9 cellular contexts compared by ENCODE assay signal in the genomic region with DNA sequence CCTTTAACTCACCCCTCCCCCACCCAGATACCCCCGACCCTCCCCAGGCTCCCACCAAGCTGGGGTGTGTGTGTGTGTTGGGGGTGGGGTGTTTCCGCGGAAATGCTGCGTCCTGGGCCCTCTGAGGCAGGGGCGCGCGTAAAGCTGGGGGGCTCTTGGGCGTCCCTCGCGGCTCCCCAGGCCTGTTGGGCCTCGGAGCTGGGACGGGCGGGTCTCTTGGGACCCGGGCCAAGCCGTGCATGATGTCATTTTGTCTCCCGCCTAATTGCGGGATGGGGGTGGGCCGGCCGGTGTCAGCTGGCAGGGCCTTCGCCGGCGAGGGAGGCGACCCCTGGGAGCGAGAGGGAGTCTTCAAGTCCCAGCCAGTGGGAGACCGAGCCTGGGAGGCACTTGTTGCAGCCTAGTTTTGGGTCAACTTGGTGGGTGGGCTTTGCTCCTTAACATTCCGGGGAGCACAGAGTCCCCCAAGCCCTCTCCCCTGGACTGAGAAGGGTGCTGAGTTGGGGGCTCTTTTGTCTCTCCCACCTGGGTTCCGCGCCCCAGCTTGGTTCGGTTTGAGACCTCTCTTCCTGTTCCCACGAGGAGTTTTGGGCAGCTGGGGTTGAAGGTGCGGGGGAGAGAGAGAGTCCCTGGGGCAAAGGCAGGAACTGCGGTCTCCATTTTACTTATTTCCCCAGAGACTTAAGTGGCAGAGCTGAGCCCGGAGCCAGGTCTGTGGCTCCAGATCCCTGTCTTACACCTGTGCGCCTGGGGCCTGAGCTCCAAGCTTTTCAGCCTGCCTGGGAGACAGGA. TPM values are rescaled to one million over a fixed set of nuclear protein-coding genes. Genes with fewer than 3 reads are reported as not detected.
DNase-seq lines count a peak whose midpoint lies in the region; ATAC-seq and TF ChIP-seq lines count a peak whose summit lies in the region.
"Had no signal": no experiment of that assay in that cellular context is flagged by ENCODE, and none has a peak within 500 bp of the region (broad histone marks: within the 10 kb centered on the region; RNA-seq: fewer than 3 reads in every experiment).

No MANE protein-coding gene starts in this region.

- peak overlapping the region; percentile 82 for H3K4me3 Mint-ChIP-seq in activated T-helper 1 cell treated with anti-CD3 and anti-CD28 coated beads, Interleukin-12 subunit alpha, Interleukin-12 subunit beta, Interleukin-2, Interleukin-4 antibody, amounts not matched to agents 30 ng/mL and 10 ng/mL and 1 ng/mL, durations not matched to agents 14 hours and 24 hours and 36 hours

- peaks cover 14% of the 10 kb centered on the region for H3K27me3 Mint-ChIP-seq in activated T-helper 1 cell treated with anti-CD3 and anti-CD28 coated beads, Interleukin-12 subunit alpha, Interleukin-12 subunit beta, Interleukin-2, Interleukin-4 antibody, amounts not matched to agents 30 ng/mL and 10 ng/mL and 1 ng/mL, durations not matched to agents 14 hours and 24 hours and 36 hours (ENCODE audit: insufficient read depth)

- peak; percentile 12 for ATAC-seq in GM21515 (IDR thresholded peaks at IDR 0.05; ENCODE audit: unreplicated experiment)
- ATAC-seq in sciatic nerve, result no peak

- in situ Hi-C loops in KBM-7 (cut with MboI; ENCODE audit: low pct_unique_long_range_greater_than_20kb, low sequenced_read_pairs), result no loop called here

- H3K36me3 Mint-ChIP-seq in activated T-helper 1 cell treated with anti-CD3 and anti-CD28 coated beads, Interleukin-12 subunit alpha, Interleukin-12 subunit beta, Interleukin-2, Interleukin-4 antibody, amounts not matched to agents 30 ng/mL and 10 ng/mL and 1 ng/mL, durations not matched to agents 14 hours and 24 hours and 36 hours (ENCODE audit: low read depth), result peaks cover 4% of the 10 kb centered on the region

- peak overlapping the region; percentile 49 for H3K4me3 ChIP-seq in kidney epithelial cell (ENCODE audit: low read depth, low read length)

- no peaks in the 10 kb centered on the region for H3K36me3 ChIP-seq in kidney epithelial cell (ENCODE audit: control insufficient read depth, insufficient read depth, low read length)

- peak; percentile 12 for DNase-seq in NCI-H2196 (lab: John Stamatoyannopoulos, UW; ENCODE audit: unreplicated experiment)
- no peak for DNase-seq in NCI-H2196 treated with DMSO at 0.1 percent for 48 hours (lab: John Stamatoyannopoulos, UW; ENCODE audit: unreplicated experiment)
- DNase-seq in KBM-7, result peak; percentile 55
- DNase-seq in activated T-helper 1 cell treated with anti-CD3 and anti-CD28 coated beads, Interleukin-12 subunit alpha, Interleukin-12 subunit beta, Interleukin-2, Interleukin-4 antibody, amounts not matched to agents 30 ng/mL and 10 ng/mL and 1 ng/mL, durations not matched to agents 14 hours and 24 hours and 36 hours (ENCODE audit: low spot score), result no peak
- no peak for DNase-seq in kidney epithelial cell (ENCODE audit: low read depth)
- DNase-seq in NCI-H226, result no peak
- DNase-seq in sciatic nerve (ENCODE audit: low spot score), result no peak

- H3K27me3 ChIP-seq in kidney epithelial cell (ENCODE audit: control insufficient read depth, insufficient read depth, low read length), result no peaks in the 10 kb centered on the region

- no peaks in the 10 kb centered on the region for H3K9me3 Mint-ChIP-seq in activated T-helper 1 cell treated with anti-CD3 and anti-CD28 coated beads, Interleukin-12 subunit alpha, Interleukin-12 subunit beta, Interleukin-2, Interleukin-4 antibody, amounts not matched to agents 30 ng/mL and 10 ng/mL and 1 ng/mL, durations not matched to agents 14 hours and 24 hours and 36 hours

- no peak for TF ChIP-seq CTCF in kidney epithelial cell (IDR thresholded peaks at IDR 0.05; ENCODE audit: insufficient read depth, low read length, poor library complexity, severe bottlenecking)

- intact Hi-C loops in activated T-helper 1 cell treated with anti-CD3 and anti-CD28 coated beads, Interleukin-12 subunit alpha, Interleukin-12 subunit beta, Interleukin-2, Interleukin-4 antibody, amounts not matched to agents 30 ng/mL and 10 ng/mL and 1 ng/mL, durations not matched to agents 14 hours and 24 hours and 36 hours (cut with micrococcal nuclease), result loop anchor here (1.0 to 10.0 kb wide), 8 partner anchors 55 to 547 kb away; partner anchors contain the start of genes IFT52, OSER1, SRSF6 and TOX2
- intact Hi-C loops in sciatic nerve (cut with DNase I), result no loop called here

- H3K27ac Mint-ChIP-seq in activated T-helper 1 cell treated with anti-CD3 and anti-CD28 coated beads, Interleukin-12 subunit alpha, Interleukin-12 subunit beta, Interleukin-2, Interleukin-4 antibody, amounts not matched to agents 30 ng/mL and 10 ng/mL and 1 ng/mL, durations not matched to agents 14 hours and 24 hours and 36 hours, result peak overlapping the region; percentile 48

- peaks cover 23% of the 10 kb centered on the region for H3K4me1 Mint-ChIP-seq in activated T-helper 1 cell treated with anti-CD3 and anti-CD28 coated beads, Interleukin-12 subunit alpha, Interleukin-12 subunit beta, Interleukin-2, Interleukin-4 antibody, amounts not matched to agents 30 ng/mL and 10 ng/mL and 1 ng/mL, durations not matched to agents 14 hours and 24 hours and 36 hours (ENCODE audit: low read depth)

RNA-seq across cellular contexts. Expression of gene MYBL2, which starts 0.6 kb away (rescaled TPM):
- total RNA-seq in activated T-helper 1 cell treated with anti-CD3 and anti-CD28 coated beads, Interleukin-12 subunit alpha, Interleukin-12 subunit beta, Interleukin-2, Interleukin-4 antibody, amounts not matched to agents 30 ng/mL and 10 ng/mL and 1 ng/mL, durations not matched to agents 14 hours and 24 hours and 36 hours, result 95.1 and 95.5 TPM in 2 replicates
- total RNA-seq in kidney epithelial cell (4.1 and 7.1 TPM in 2 replicates), sciatic nerve (0.40 TPM)

RNA-seq across cellular contexts. Expression of gene GTSF1L, which starts 59.3 kb away (rescaled TPM):
- 0.39 TPM in 1 of 2 replicates, not detected in the other for total RNA-seq in activated T-helper 1 cell treated with anti-CD3 and anti-CD28 coated beads, Interleukin-12 subunit alpha, Interleukin-12 subunit beta, Interleukin-2, Interleukin-4 antibody, amounts not matched to agents 30 ng/mL and 10 ng/mL and 1 ng/mL, durations not matched to agents 14 hours and 24 hours and 36 hours
- total RNA-seq in kidney epithelial cell (not detected in 2 replicates), sciatic nerve (not detected)
- total RNA-seq: temporal lobe had no signal

Comparison
In these comparisons a context has a peak if more than half of its experiments do, and no peak if none do; other contexts are left out.
1. DNase-seq: peak in NCI-H2196 (single experiment) and KBM-7 (single experiment); none in NCI-H2196 treated with DMSO at 0.1 percent for 48 hours (single experiment), activated T-helper 1 cell treated with anti-CD3 and anti-CD28 coated beads, Interleukin-12 subunit alpha, Interleukin-12 subunit beta, Interleukin-2, Interleukin-4 antibody, amounts not matched to agents 30 ng/mL and 10 ng/mL and 1 ng/mL, durations not matched to agents 14 hours and 24 hours and 36 hours (single experiment), kidney epithelial cell (single experiment), NCI-H226 (single experiment) and sciatic nerve (single experiment).
2. RNA of gene MYBL2, which starts 0.6 kb away (total RNA-seq): 95.1 to 95.5 TPM in activated T-helper 1 cell treated with anti-CD3 and anti-CD28 coated beads, Interleukin-12 subunit alpha, Interleukin-12 subunit beta, Interleukin-2, Interleukin-4 antibody, amounts not matched to agents 30 ng/mL and 10 ng/mL and 1 ng/mL, durations not matched to agents 14 hours and 24 hours and 36 hours; 4.1 to 7.1 TPM in kidney epithelial cell and 0.40 TPM in sciatic nerve (single experiment); every median in the first group is over 10 times any median in the second.